Comparison of ENCODE assay signal across 1 cellular context in the genomic region with DNA sequence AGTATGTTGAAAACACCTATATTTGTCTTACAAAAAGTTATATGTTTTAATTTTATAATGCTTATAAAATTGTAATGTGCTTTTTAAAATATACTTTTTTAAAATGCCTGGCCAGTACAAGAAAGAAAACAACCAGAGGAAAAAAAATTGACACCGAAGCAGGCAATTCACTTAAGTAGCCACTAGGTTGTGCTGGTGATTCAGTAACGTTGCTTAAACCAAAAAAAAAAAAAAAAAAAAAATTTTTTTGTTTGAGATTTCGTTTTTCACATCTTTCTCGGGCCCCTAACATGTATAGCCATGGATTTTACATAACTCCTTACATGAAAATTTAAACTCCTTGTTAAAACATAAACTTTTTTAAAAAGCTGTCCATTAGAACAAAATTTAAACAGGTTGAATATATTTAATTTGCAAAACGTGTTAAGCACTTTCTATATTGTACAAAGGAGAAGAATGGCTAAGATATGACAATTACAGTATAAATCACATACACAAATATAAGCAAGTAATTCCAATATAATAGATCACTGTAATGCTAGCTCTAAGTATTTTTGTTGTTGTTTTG.
TF ChIP-seq lines count a peak whose summit lies in the region.

No MANE protein-coding gene starts in this region.

TF ChIP-seq in GM23338, 12 proteins besides CTCF, POLR2A, EP300 and RAD21 (continued from another document):
- no peak for TF ChIP-seq ZNF462 (CRISPR knock-in tag; IDR thresholded peaks at IDR 0.05)
- TF ChIP-seq ETS1 (IDR thresholded peaks at IDR 0.05), result no peak
- TF ChIP-seq POLR2AphosphoS5 (IDR thresholded peaks at IDR 0.05; ENCODE audit: low read depth), result no peak
